25 cellular contexts compared by ENCODE assay signal in the genomic region with DNA sequence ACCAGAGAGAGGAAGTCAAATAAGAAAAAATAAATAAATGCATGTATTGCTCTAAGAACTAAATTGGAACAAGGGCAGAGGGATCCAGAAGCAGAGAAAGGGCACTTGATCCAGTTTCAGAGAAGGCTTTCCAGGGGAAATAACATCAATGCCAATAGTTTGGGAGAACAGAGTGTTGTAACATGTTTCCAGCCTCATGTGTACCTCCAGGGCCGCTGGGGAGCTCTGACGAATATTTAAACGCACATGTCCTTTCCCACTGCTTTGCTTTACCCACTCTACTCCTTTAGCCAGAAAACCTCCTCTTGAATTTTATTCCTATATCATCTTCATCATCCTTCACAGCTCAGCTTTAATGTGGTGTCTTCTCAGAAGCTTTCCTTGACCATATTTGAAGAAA.
"Had no signal": no experiment of that assay in that cellular context is flagged by ENCODE, and none has a peak within 500 bp of the region (broad histone marks: within the 10 kb centered on the region; RNA-seq: fewer than 3 reads in every experiment).

No MANE protein-coding gene starts in this region.

- H3K36me3 ChIP-seq: colonic mucosa, gastrocnemius medialis, right lobe of liver, thyroid gland had no signal

- H3K4me3 ChIP-seq: body of pancreas, colonic mucosa, dorsolateral prefrontal cortex, gastrocnemius medialis, mucosa of descending colon, right lobe of liver, skin epidermis, thyroid gland had no signal

- H3K27me3 ChIP-seq: body of pancreas, colonic mucosa, dorsolateral prefrontal cortex, gastrocnemius medialis, right lobe of liver, thyroid gland had no signal

- H3K27ac ChIP-seq: colonic mucosa, dorsolateral prefrontal cortex, right lobe of liver, skin epidermis, thyroid gland had no signal

- H3K9me3 ChIP-seq: body of pancreas, colonic mucosa, gastrocnemius medialis, mucosa of descending colon, right lobe of liver, thyroid gland had no signal

- DNase-seq: activated B cell treated with CpG ODN at 0.5 μM for 24 hours; activated CD4-positive, alpha-beta T cell treated with anti-CD3 and anti-CD28 coated beads for 36 hours; activated CD8-positive, alpha-beta memory T cell treated with anti-CD3 and anti-CD28 coated beads, Interleukin-2, amount 10 ng/mL, durations not matched to agents 7 days and 5 days; activated CD8-positive, alpha-beta T cell treated with anti-CD3 and anti-CD28 coated beads, Interleukin-2, amount 10 ng/mL, durations not matched to agents 7 days and 5 days; activated naive CD8-positive, alpha-beta T cell treated with anti-CD3 and anti-CD28 coated beads, Interleukin-2, amount 50 U/mL, for 24 hours; activated T-cell treated with anti-CD3 and anti-CD28 coated beads, Interleukin-2, amount 50 U/mL, for 48 hours; body of pancreas; cerebellar nuclear complex; colonic mucosa; dorsolateral prefrontal cortex; effector memory CD4-positive, alpha-beta T cell; gastrocnemius medialis; glutamatergic neuron; islet precursor cell; mucosa of descending colon; posterior cingulate gyrus; right lobe of liver; stimulated activated CD4-positive, alpha-beta T cell treated with anti-CD3 and anti-CD28 coated beads, Interleukin-12 subunit alpha, Interleukin-12 subunit beta, amount 100 ng/mL, for 4 hours; stimulated activated CD4-positive, alpha-beta T cell treated with anti-CD3 and anti-CD28 coated beads, Interleukin-4, amount 100 ng/mL, for 24 hours; substantia nigra; T-helper 1 cell; thyroid gland had no signal

- ATAC-seq: activated CD4-positive, alpha-beta T cell treated with anti-CD3 and anti-CD28 coated beads for 36 hours; activated CD8-positive, alpha-beta memory T cell treated with anti-CD3 and anti-CD28 coated beads, Interleukin-2, amount 10 ng/mL, durations not matched to agents 7 days and 5 days; activated CD8-positive, alpha-beta T cell treated with anti-CD3 and anti-CD28 coated beads, Interleukin-2, amount 10 ng/mL, durations not matched to agents 7 days and 5 days; activated naive CD8-positive, alpha-beta T cell treated with anti-CD3 and anti-CD28 coated beads, Interleukin-2, amount 50 U/mL, for 24 hours; body of pancreas; gastrocnemius medialis; mucosa of descending colon; natural killer cell treated with Interleukin-12 subunit alpha and Interleukin-12 subunit beta and Interleukin-15 and Interleukin-18, amount 100 ng/mL, for 72 hours; right lobe of liver; stimulated activated effector memory CD8-positive, alpha-beta T cell treated with anti-CD3 and anti-CD28 coated beads, Interleukin-12 subunit alpha, Interleukin-12 subunit beta, amount 100 ng/mL, for 72 hours had no signal

- H3K4me1 ChIP-seq: colonic mucosa, thyroid gland had no signal
